ENCODE assay signal across 18 cellular contexts in the genomic region with DNA sequence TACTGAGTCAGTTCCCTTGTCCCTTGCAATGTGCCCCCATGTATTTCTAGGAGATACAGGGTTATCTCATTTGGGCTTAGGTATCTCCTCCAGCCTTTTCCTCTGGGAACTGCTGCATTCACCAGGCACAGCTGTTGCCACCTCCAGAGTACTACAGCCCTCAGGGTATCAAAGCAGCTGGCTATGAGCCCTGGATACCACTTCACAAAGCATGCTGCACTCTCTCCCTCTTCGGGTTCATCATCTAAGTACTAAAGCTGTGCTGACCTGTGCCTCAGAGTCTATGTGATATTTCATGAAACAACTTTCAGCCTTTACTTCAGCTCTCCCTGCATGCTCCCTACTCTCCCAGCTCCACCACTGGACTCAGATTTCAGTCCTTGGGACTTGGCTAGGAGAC.
DNase-seq lines count a peak whose midpoint lies in the region; ATAC-seq and TF ChIP-seq lines count a peak whose summit lies in the region.
"Had no signal": no experiment of that assay in that cellular context is flagged by ENCODE, and none has a peak within 500 bp of the region (broad histone marks: within the 10 kb centered on the region; RNA-seq: fewer than 3 reads in every experiment).

No MANE protein-coding gene starts in this region.

- H3K27ac Mint-ChIP-seq in stimulated activated effector memory CD8-positive, alpha-beta T cell treated with anti-CD3 and anti-CD28 coated beads, Interleukin-12 subunit alpha, Interleukin-12 subunit beta, amount 100 ng/mL, for 72 hours: no peak overlapping the region
- H3K27ac Mint-ChIP-seq: B cell; CD8-positive, alpha-beta T cell had no signal

- H3K4me1 Mint-ChIP-seq in stimulated activated effector memory CD8-positive, alpha-beta T cell treated with anti-CD3 and anti-CD28 coated beads, Interleukin-12 subunit alpha, Interleukin-12 subunit beta, amount 100 ng/mL, for 72 hours: no peaks in the 10 kb centered on the region
- H3K4me1 Mint-ChIP-seq: B cell had no signal

- H3K36me3 ChIP-seq in right atrium auricular region (no peaks in the 10 kb centered on the region), SJCRH30 (no peaks in the 10 kb centered on the region), H7 (replicated peaks; ENCODE audit: control insufficient read depth, insufficient read depth, low read length) (no peaks in the 10 kb centered on the region)

- TF ChIP-seq CTCF in right atrium auricular region (IDR thresholded peaks at IDR 0.05): no peak

- no peaks in the 10 kb centered on the region for H3K9me3 Mint-ChIP-seq in stimulated activated effector memory CD8-positive, alpha-beta T cell treated with anti-CD3 and anti-CD28 coated beads, Interleukin-12 subunit alpha, Interleukin-12 subunit beta, amount 100 ng/mL, for 72 hours

- H3K4me1 ChIP-seq in right atrium auricular region (no peaks in the 10 kb centered on the region), SJCRH30 (no peaks in the 10 kb centered on the region; the same call in 1 of the 2 replicates)
- H3K4me1 ChIP-seq: Caco-2 had no signal

- H3K4me3 Mint-ChIP-seq in stimulated activated effector memory CD8-positive, alpha-beta T cell treated with anti-CD3 and anti-CD28 coated beads, Interleukin-12 subunit alpha, Interleukin-12 subunit beta, amount 100 ng/mL, for 72 hours: no peak overlapping the region
- H3K4me3 Mint-ChIP-seq: B cell; CD8-positive, alpha-beta T cell had no signal

- intact Hi-C loops in Right ventricle myocardium inferior (cut with DNase I): no loop called here

- no peak overlapping the region for H3K27ac ChIP-seq in right atrium auricular region
- no peak overlapping the region for H3K27ac ChIP-seq in SJCRH30
- H3K27ac ChIP-seq: 22Rv1, C4-2B had no signal

- H3K27me3 ChIP-seq in right atrium auricular region (no peaks in the 10 kb centered on the region), SJCRH30 (no peaks in the 10 kb centered on the region), H7 (ENCODE audit: control insufficient read depth, insufficient read depth, low read length) (no peaks in the 10 kb centered on the region; the same call in 1 of the 2 replicates)

- peak; percentile 62 for ATAC-seq in Right ventricle myocardium inferior
- ATAC-seq in stimulated activated effector memory CD8-positive, alpha-beta T cell treated with anti-CD3 and anti-CD28 coated beads, Interleukin-12 subunit alpha, Interleukin-12 subunit beta, amount 100 ng/mL, for 72 hours: peak; percentile 21
- ATAC-seq: CD8-positive, alpha-beta T cell had no signal

- H3K4me3 ChIP-seq in right atrium auricular region (no peak overlapping the region), SJCRH30 (no peak overlapping the region), H7 (ENCODE audit: insufficient read depth, low read depth, low read length) (no peak overlapping the region)

- H3K36me3 Mint-ChIP-seq in stimulated activated effector memory CD8-positive, alpha-beta T cell treated with anti-CD3 and anti-CD28 coated beads, Interleukin-12 subunit alpha, Interleukin-12 subunit beta, amount 100 ng/mL, for 72 hours: no peaks in the 10 kb centered on the region
- H3K36me3 Mint-ChIP-seq: CD8-positive, alpha-beta T cell had no signal

- DNase-seq in DMS 273 (lab: John Stamatoyannopoulos, UW; ENCODE audit: unreplicated experiment) (peak; percentile 41), DMS 273 treated with DMSO at 0.1 percent for 48 hours (lab: John Stamatoyannopoulos, UW) (no peak), Right ventricle myocardium inferior (ENCODE audit: missing footprints) (no peak), right atrium auricular region (ENCODE audit: low spot score) (no peak), SJCRH30 (peak; percentile 43 to 64), mucosa of gallbladder (ENCODE audit: low spot score) (no peak), H7 (no peak)
- no peak for DNase-seq in stimulated activated effector memory CD8-positive, alpha-beta T cell treated with anti-CD3 and anti-CD28 coated beads, Interleukin-12 subunit alpha, Interleukin-12 subunit beta, amount 100 ng/mL, for 72 hours (ENCODE audit: low spot score in 2 of 2)
- DNase-seq: Caco-2; CD8-positive, alpha-beta T cell; NCI-H1048; NCI-H1436; NCI-H187; NCI-H2081 treated with DMSO at 0.1 percent for 48 hours; NCI-H510A had no signal

- H3K9me3 ChIP-seq in right atrium auricular region (no peaks in the 10 kb centered on the region), SJCRH30 (replicated peaks) (no peaks in the 10 kb centered on the region)
- H3K9me3 ChIP-seq: Caco-2 had no signal

Comparison
In these comparisons a context has a peak if more than half of its experiments do, and no peak if none do; other contexts are left out.
1. DNase-seq: peak in DMS 273 (single experiment) and SJCRH30 (2 of 2); none in DMS 273 treated with DMSO at 0.1 percent for 48 hours (single experiment), Right ventricle myocardium inferior (single experiment), right atrium auricular region (single experiment), stimulated activated effector memory CD8-positive, alpha-beta T cell treated with anti-CD3 and anti-CD28 coated beads, Interleukin-12 subunit alpha, Interleukin-12 subunit beta, amount 100 ng/mL, for 72 hours (0 of 2), mucosa of gallbladder (single experiment) and H7 (single experiment).